ENCODE assay signal across 24 cellular contexts in the genomic region with DNA sequence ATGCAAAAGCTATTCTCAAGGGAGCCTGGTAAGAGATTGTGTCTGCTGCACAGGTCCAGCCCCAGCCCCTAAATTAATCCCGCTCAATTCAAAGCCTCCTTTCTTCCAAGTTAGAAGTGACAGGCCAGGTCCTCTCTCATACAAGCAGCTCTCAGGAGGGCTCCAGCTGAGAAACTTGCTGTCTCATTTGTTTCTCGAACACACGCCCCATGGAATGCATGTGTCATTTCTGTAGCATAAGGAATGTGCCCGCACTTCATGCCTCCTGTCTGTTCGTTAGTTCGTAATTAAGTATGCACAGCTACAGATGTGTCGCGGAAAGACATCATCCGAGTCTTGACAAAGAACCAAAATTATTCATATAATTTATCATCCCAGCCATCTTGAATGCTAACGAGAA.
"Had no signal": no experiment of that assay in that cellular context is flagged by ENCODE, and none has a peak within 500 bp of the region (broad histone marks: within the 10 kb centered on the region; RNA-seq: fewer than 3 reads in every experiment).

No MANE protein-coding gene starts in this region.

- H3K27ac ChIP-seq: colonic mucosa, heart right ventricle, left lung, ovary, right lobe of liver, upper lobe of right lung had no signal

- H3K9me3 ChIP-seq: colonic mucosa, heart right ventricle, left lung, mucosa of descending colon, ovary, right lobe of liver, upper lobe of right lung had no signal

- H3K4me3 ChIP-seq: colonic mucosa, heart right ventricle, left lung, lung, mucosa of descending colon, ovary, right lobe of liver, upper lobe of right lung had no signal

- H3K4me1 ChIP-seq: colonic mucosa, heart right ventricle, left lung, right lobe of liver, upper lobe of right lung had no signal

- DNase-seq: activated CD4-positive, alpha-beta memory T cell treated with anti-CD3 and anti-CD28 coated beads for 36 hours; activated CD4-positive, alpha-beta T cell treated with anti-CD3 and anti-CD28 coated beads, Interleukin-2, amount 10 ng/mL, durations not matched to agents 24 days and 14 days; activated CD4-positive, CD25-positive, alpha-beta regulatory T cell treated with anti-CD3 and anti-CD28 coated beads, Interleukin-2, amount 50 U/mL, for 72 hours; activated CD8-positive, alpha-beta memory T cell treated with anti-CD3 and anti-CD28 coated beads, Interleukin-2, amount 50 U/mL, for 4 hours; activated naive CD8-positive, alpha-beta T cell treated with anti-CD3 and anti-CD28 coated beads, Interleukin-2, amount 50 U/mL, for 24 hours; activated T-cell treated with anti-CD3 and anti-CD28 coated beads, Interleukin-2, amount 50 U/mL, for 1 hour; cerebellar nuclear complex; colonic mucosa; effector CD8-positive, alpha-beta T cell; erythroblast; foreskin fibroblast; heart right ventricle; left lung; mesendoderm; mucosa of descending colon; ovary; right lobe of liver; stimulated activated CD4-positive, alpha-beta T cell treated with anti-CD3 and anti-CD28 coated beads, Interleukin-4, amount 100 ng/mL, for 1 hour; substantia nigra; T-helper 2 cell; upper lobe of right lung had no signal

- H3K27me3 ChIP-seq: colonic mucosa, ovary, right lobe of liver, upper lobe of right lung had no signal

- H3K36me3 ChIP-seq: colonic mucosa, heart right ventricle, left lung, ovary, right lobe of liver, upper lobe of right lung had no signal

- ATAC-seq: activated naive CD8-positive, alpha-beta T cell treated with anti-CD3 and anti-CD28 coated beads, Interleukin-2, amount 50 U/mL, for 24 hours; heart right ventricle; left lung; mucosa of descending colon; natural killer cell treated with Interleukin-12 subunit alpha and Interleukin-12 subunit beta and Interleukin-15 and Interleukin-18, amount 100 ng/mL, for 72 hours; right lobe of liver; stimulated activated effector memory CD8-positive, alpha-beta T cell treated with anti-CD3 and anti-CD28 coated beads, Interleukin-12 subunit alpha, Interleukin-12 subunit beta, amount 100 ng/mL, for 72 hours; upper lobe of right lung had no signal
